Comparison of ENCODE assay signal across 13 cellular contexts in the genomic region with DNA sequence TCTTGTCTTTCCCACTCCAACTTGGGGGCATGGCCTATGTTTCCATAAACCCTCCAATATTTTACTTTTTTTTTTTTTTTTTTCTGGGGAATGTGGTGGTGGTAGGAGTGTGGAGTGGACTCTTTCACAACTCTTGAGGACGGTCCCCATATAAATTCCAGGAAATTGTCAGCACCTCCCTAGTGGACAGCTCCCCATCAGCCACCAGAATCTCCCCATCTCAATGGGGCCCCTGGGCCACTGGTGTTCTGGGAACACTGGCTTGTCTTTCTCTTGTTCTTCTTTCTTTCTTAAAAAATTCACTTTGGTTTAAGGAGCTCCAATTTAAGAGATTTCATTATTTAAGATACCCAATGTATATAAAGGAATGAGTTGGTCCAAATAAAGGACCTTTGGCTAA.
A peak's percentile ranks its signal among the peaks of the same experiment; 100 is the strongest.
DNase-seq lines count a peak whose midpoint lies in the region; ATAC-seq, FAIRE-seq and TF ChIP-seq lines count a peak whose summit lies in the region.
"Had no signal": no experiment of that assay in that cellular context is flagged by ENCODE, and none has a peak within 500 bp of the region (broad histone marks: within the 10 kb centered on the region; RNA-seq: fewer than 3 reads in every experiment).

No MANE protein-coding gene starts in this region.

- H2BK120ac ChIP-seq in trophoblast cell (ENCODE audit: insufficient read depth, low read length, poor library complexity) = no peak overlapping the region

- H3K36me3 Mint-ChIP-seq in nephron progenitor cell (ENCODE audit: low read depth) = no peaks in the 10 kb centered on the region
- H3K36me3 Mint-ChIP-seq in effector memory CD8-positive, alpha-beta T cell (ENCODE audit: insufficient read depth) = no peaks in the 10 kb centered on the region

- H3K4me2 ChIP-seq in endothelial cell of umbilical vein (ENCODE audit: insufficient read depth, low read length) (no peak overlapping the region), trophoblast cell (ENCODE audit: low read length) (no peak overlapping the region)

- WGBS in trophoblast cell (ENCODE audit: extremely low coverage, insufficient coverage, insufficient read length) = no CpG with 5 or more reads among the region's 1 CpG

- H3K4me1 ChIP-seq in endothelial cell of umbilical vein (ENCODE audit: control insufficient read depth, extremely low read depth, insufficient read depth, low read length) (peaks cover 10% of the 10 kb centered on the region), trophoblast cell (ENCODE audit: control insufficient read depth in 1 of 2, insufficient read depth in 2 of 2, low read length in 2 of 2) (peaks cover 0 to 2% of the 10 kb centered on the region in 2 experiments)

- no peak overlapping the region for H3K4me3 ChIP-seq in NB4 (ENCODE audit: low read depth, low read length)
- H3K4me3 ChIP-seq in endothelial cell of umbilical vein (replicated peaks in 1 of 3; ENCODE audit: insufficient read depth in 1 of 3, low read depth in 1 of 3, low read length in 3 of 3) = no peak overlapping the region
- H3K4me3 ChIP-seq in trophoblast cell (ENCODE audit: low read depth, low read length) = no peak overlapping the region
- H3K4me3 ChIP-seq: psoas muscle had no signal

- no peaks in the 10 kb centered on the region for H3K36me3 ChIP-seq in endothelial cell of umbilical vein (ENCODE audit: control insufficient read depth in 2 of 2, extremely low read depth in 1 of 2, insufficient read depth in 2 of 2, low read length in 2 of 2)
- H3K36me3 ChIP-seq in trophoblast cell (ENCODE audit: control insufficient read depth in 1 of 2, insufficient read depth in 2 of 2, low read length in 2 of 2) = no peaks in the 10 kb centered on the region
- H3K36me3 ChIP-seq: brain microvascular endothelial cell had no signal

- dilution Hi-C loops in endothelial cell of umbilical vein (cut with MboI; ENCODE audit: extremely low pct_ligation_motif_present, low sequenced_read_pairs) = no loop called here

- H3K27me3 ChIP-seq in endothelial cell of umbilical vein (ENCODE audit: control insufficient read depth in 2 of 2, insufficient read depth in 2 of 2, low read length in 2 of 2) (peaks cover 0 to 3% of the 10 kb centered on the region in 2 experiments), trophoblast cell (ENCODE audit: insufficient read depth, low read length) (no peaks in the 10 kb centered on the region)
- H3K27me3 ChIP-seq: brain microvascular endothelial cell had no signal

- no peaks in the 10 kb centered on the region for H3K9me3 Mint-ChIP-seq in nephron progenitor cell
- no peaks in the 10 kb centered on the region for H3K9me3 Mint-ChIP-seq in effector memory CD8-positive, alpha-beta T cell

- no peaks in the 10 kb centered on the region for H4K20me1 ChIP-seq in endothelial cell of umbilical vein (replicated peaks; ENCODE audit: control insufficient read depth, extremely low read depth, insufficient read depth, low read length)

- DNase-seq in ELF-1 (ENCODE audit: low read depth, low spot score) (peak; percentile 41), NB4 (ENCODE audit: low read depth) (peak; percentile 36), endothelial cell of umbilical vein (ENCODE audit: low read depth, low spot score) (peak; percentile 21), nephron progenitor cell (peak; percentile 69), activated gamma-delta T cell (lab: John Stamatoyannopoulos, UW) (no peak), SW480 (ENCODE audit: low spot score) (no peak), trophoblast cell (no peak)
- no peak for DNase-seq in effector memory CD8-positive, alpha-beta T cell
- DNase-seq: brain microvascular endothelial cell, kidney, psoas muscle, T1000 had no signal

- no peak overlapping the region for H4K91ac ChIP-seq in trophoblast cell (ENCODE audit: low read depth, low read length)

- CTCF ChIA-PET in endothelial cell of umbilical vein (lab: Charles Lee) = interaction anchor here (0.9 to 1.2 kb wide), 3 partner anchors 8 to 22 kb away, joined by 3 to 8 read pairs (median 5); no protein-coding TSS in a partner anchor

- no peaks in the 10 kb centered on the region for H3K79me1 ChIP-seq in trophoblast cell (ENCODE audit: low read length)

- TF ChIP-seq POLR2A in NB4 (IDR thresholded peaks at IDR 0.05; ENCODE audit: extremely low read depth, insufficient read length) (no peak), endothelial cell of umbilical vein (IDR thresholded peaks at IDR 0.05; ENCODE audit: low read depth, low read length) (no peak)

- H3K27ac Mint-ChIP-seq in nephron progenitor cell = no peak overlapping the region
- H3K27ac Mint-ChIP-seq in effector memory CD8-positive, alpha-beta T cell = no peak overlapping the region

- FAIRE-seq in endothelial cell of umbilical vein (lab: Jason Lieb, UNC) = no peak
- FAIRE-seq: GM19239, kidney had no signal

- H2BK12ac ChIP-seq in trophoblast cell (ENCODE audit: low read length) = no peak overlapping the region

- no peak overlapping the region for H4K12ac ChIP-seq in trophoblast cell (ENCODE audit: low read depth, low read length)

- H3K9me3 ChIP-seq in endothelial cell of umbilical vein (replicated peaks; ENCODE audit: control insufficient read depth, insufficient read depth, low read length) (no peaks in the 10 kb centered on the region), trophoblast cell (ENCODE audit: insufficient read depth, low read depth, low read length) (no peaks in the 10 kb centered on the region)
- H3K9me3 ChIP-seq: psoas muscle had no signal

- intact Hi-C loops in endothelial cell of umbilical vein (cut with micrococcal nuclease) = no loop called here

- H3K9me1 ChIP-seq in endothelial cell of umbilical vein (replicated peaks; ENCODE audit: control insufficient read depth, extremely low read depth, insufficient read depth, low read length) = no peaks in the 10 kb centered on the region

- H3K4me1 Mint-ChIP-seq in nephron progenitor cell = peaks cover under 1% of the 10 kb centered on the region
- no peaks in the 10 kb centered on the region for H3K4me1 Mint-ChIP-seq in effector memory CD8-positive, alpha-beta T cell (ENCODE audit: low read depth in 2 of 2)

- H3K4ac ChIP-seq in trophoblast cell (ENCODE audit: low read depth, low read length) = no peak overlapping the region

- no peaks in the 10 kb centered on the region for H3K79me2 ChIP-seq in endothelial cell of umbilical vein (ENCODE audit: control insufficient read depth, insufficient read depth, low read length)
- no peaks in the 10 kb centered on the region for H3K79me2 ChIP-seq in trophoblast cell (ENCODE audit: control insufficient read depth, insufficient read depth, low read length, poor library complexity)

- POLR2A ChIA-PET in endothelial cell of umbilical vein (lab: Charles Lee) = no interaction called here

- no peak for ATAC-seq in effector memory CD8-positive, alpha-beta T cell (replicated peaks)

- H2BK5ac ChIP-seq in trophoblast cell (ENCODE audit: low read depth, low read length, poor library complexity) = no peak overlapping the region

- H4K8ac ChIP-seq in trophoblast cell (ENCODE audit: low read depth, low read length) = no peak overlapping the region

- no peak overlapping the region for H3K14ac ChIP-seq in trophoblast cell (ENCODE audit: low read length)

- H3K18ac ChIP-seq in trophoblast cell (ENCODE audit: low read length) = no peak overlapping the region

- no peak overlapping the region for H2AK5ac ChIP-seq in trophoblast cell (ENCODE audit: low read length)

- H3K27me3 Mint-ChIP-seq in nephron progenitor cell (ENCODE audit: low read depth, poor library complexity) = peaks cover 14% of the 10 kb centered on the region
- H3K27me3 Mint-ChIP-seq in effector memory CD8-positive, alpha-beta T cell = peaks cover 30 to 39% of the 10 kb centered on the region in 2 donors

- H3K4me3 Mint-ChIP-seq in nephron progenitor cell = no peak overlapping the region
- no peak overlapping the region for H3K4me3 Mint-ChIP-seq in effector memory CD8-positive, alpha-beta T cell

- no peak overlapping the region for H3K23ac ChIP-seq in trophoblast cell (ENCODE audit: low read length)

- BruUV-seq in endothelial cell of umbilical vein (replicated peaks; lab: Mats Ljungman, UMichigan) = no TSS peak

- H2AFZ ChIP-seq in endothelial cell of umbilical vein (ENCODE audit: low read depth, low read length) (no peak overlapping the region), trophoblast cell (ENCODE audit: insufficient read depth, low read length, poor library complexity) (no peak overlapping the region)

- H3K9ac ChIP-seq in endothelial cell of umbilical vein (replicated peaks; ENCODE audit: extremely low read depth, insufficient read depth, low read length) = no peak overlapping the region
- no peak overlapping the region for H3K9ac ChIP-seq in trophoblast cell (ENCODE audit: low read length)

- no peak for TF ChIP-seq CTCF in NB4 (IDR thresholded peaks at IDR 0.05; ENCODE audit: low read depth, low read length)
- TF ChIP-seq CTCF in endothelial cell of umbilical vein (IDR thresholded peaks at IDR 0.05; ENCODE audit: extremely low read depth in 1 of 2, insufficient read depth in 1 of 2, low read depth in 1 of 2, low read length in 2 of 2) = no peak
- no peak for TF ChIP-seq CTCF in nephron progenitor cell (IDR thresholded peaks at IDR 0.05)

- H3K27ac ChIP-seq in endothelial cell of umbilical vein (ENCODE audit: insufficient read depth, low read depth, low read length) (no peak overlapping the region), trophoblast cell (ENCODE audit: low read depth, low read length) (no peak overlapping the region)
- H3K27ac ChIP-seq: brain microvascular endothelial cell, psoas muscle had no signal

TF ChIP-seq in endothelial cell of umbilical vein, 7 proteins besides CTCF, POLR2A, EP300 and RAD21:
- TF ChIP-seq GATA2 (IDR thresholded peaks at IDR 0.05; ENCODE audit: insufficient read depth, insufficient read length, low read depth, low read length) (no peak), POLR2AphosphoS5 (IDR thresholded peaks at IDR 0.05; ENCODE audit: insufficient read depth, low read depth, low read length) (no peak), JUN (IDR thresholded peaks at IDR 0.05; ENCODE audit: borderline replicate concordance, insufficient read depth, insufficient read length, low read depth) (no peak), MAX (IDR thresholded peaks at IDR 0.05; ENCODE audit: insufficient read depth, insufficient read length) (no peak), MYC (IDR thresholded peaks at IDR 0.05; ENCODE audit: low read depth, low read length) (no peak), EZH2 (IDR thresholded peaks at IDR 0.05; ENCODE audit: borderline replicate concordance, low read depth, low read length, severe bottlenecking) (no peak), FOS (IDR thresholded peaks at IDR 0.05; ENCODE audit: borderline replicate concordance, insufficient read depth, low read length) (no peak)

Comparison
In these comparisons a context has a peak if more than half of its experiments do, and no peak if none do; other contexts are left out.
1. DNase-seq: peak in ELF-1 (single experiment), NB4 (single experiment), endothelial cell of umbilical vein (single experiment) and nephron progenitor cell (single experiment); none in activated gamma-delta T cell (single experiment), SW480 (single experiment), effector memory CD8-positive, alpha-beta T cell (0 of 3) and trophoblast cell (0 of 2).